Comparison of ENCODE assay signal across 1 cellular context in the genomic region with DNA sequence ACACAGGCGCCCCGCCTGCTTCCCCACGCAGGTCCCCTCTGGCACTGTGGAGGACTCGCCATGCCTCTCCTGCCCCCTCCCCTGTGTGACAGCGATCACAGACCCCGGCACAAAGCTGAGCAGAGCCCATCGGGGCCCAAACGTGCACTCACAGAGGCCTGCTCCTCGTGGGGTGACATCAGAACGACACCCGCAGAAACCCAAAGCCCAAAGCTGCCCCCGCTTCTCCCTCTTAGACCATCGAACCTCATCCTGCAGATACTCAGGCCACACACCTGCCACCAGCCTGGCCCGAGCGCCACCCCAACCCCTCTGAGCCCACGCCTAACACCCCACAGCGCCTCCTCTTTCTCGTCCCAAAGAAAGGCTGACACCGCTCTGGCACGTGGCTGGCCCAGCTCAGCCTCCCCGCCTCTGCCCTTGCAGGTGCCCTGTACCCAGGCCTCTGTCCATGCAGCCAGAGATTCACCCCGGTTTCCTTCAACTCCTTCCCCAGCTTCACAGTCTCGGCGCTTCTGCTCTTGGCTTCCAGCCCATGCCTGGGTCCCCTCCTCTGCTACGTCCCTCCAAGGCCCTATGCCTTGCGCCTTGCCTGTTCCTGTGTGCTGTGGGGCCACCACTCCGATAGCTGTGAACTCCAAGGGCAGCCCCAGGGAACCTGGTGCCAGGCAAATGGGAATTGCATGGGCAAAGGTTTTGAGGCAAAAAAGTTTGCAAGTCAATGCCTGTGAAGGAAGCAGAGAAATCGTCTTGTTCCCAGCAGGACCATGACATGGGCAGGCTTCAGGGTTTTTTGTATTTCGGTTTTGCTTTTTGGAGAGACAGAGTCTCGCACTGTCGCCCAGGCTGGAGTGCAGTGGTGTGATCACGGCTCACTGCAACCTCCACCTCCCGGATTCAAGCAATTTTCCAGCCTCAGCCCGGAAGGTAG.
TF ChIP-seq lines count a peak whose summit lies in the region.

No MANE protein-coding gene starts in this region.

TF ChIP-seq in HepG2, 621 proteins besides CTCF, POLR2A, EP300 and RAD21 (continues in another document):
- no peak for TF ChIP-seq ZFP90 (CRISPR knock-in tag; IDR thresholded peaks at IDR 0.05; ENCODE audit: borderline replicate concordance)
- TF ChIP-seq HOXA5 (CRISPR knock-in tag; IDR thresholded peaks at IDR 0.05): no peak
- TF ChIP-seq HNF4G (IDR thresholded peaks at IDR 0.05; ENCODE audit: borderline replicate concordance, low read depth, low read length): no peak
- TF ChIP-seq HNF4G (CRISPR knock-in tag; IDR thresholded peaks at IDR 0.05; ENCODE audit: borderline replicate concordance, low read depth): peak; percentile 15; the same call in 1 of the 2 replicates
- TF ChIP-seq HNRNPLL (IDR thresholded peaks at IDR 0.05; ENCODE audit: low read depth, low read length, poor library complexity, severe bottlenecking): peak; percentile 62
- no peak for TF ChIP-seq TOPORS (CRISPR knock-in tag; IDR thresholded peaks at IDR 0.05)
- no peak for TF ChIP-seq ZNF652 (CRISPR knock-in tag; IDR thresholded peaks at IDR 0.05; ENCODE audit: borderline replicate concordance, low read depth)
- no peak for TF ChIP-seq HIVEP1 (CRISPR knock-in tag; IDR thresholded peaks at IDR 0.05)
- TF ChIP-seq HNRNPUL1 (IDR thresholded peaks at IDR 0.05; ENCODE audit: low read depth, low read length): no peak
- TF ChIP-seq ZFX (CRISPR knock-in tag; IDR thresholded peaks at IDR 0.05; ENCODE audit: low read depth): peak; percentile 67; the same call in 1 of the 2 replicates
- no peak for TF ChIP-seq ZNF878 (CRISPR knock-in tag; IDR thresholded peaks at IDR 0.05)
- 0 out of 2 replicates have a peak, but pooled peaks have one; percentile 43 for TF ChIP-seq ZNF33B (CRISPR knock-in tag; IDR thresholded peaks at IDR 0.05)
- 0 out of 2 replicates have a peak, but pooled peaks have one; percentile 52 for TF ChIP-seq ZC3H13 (CRISPR knock-in tag; IDR thresholded peaks at IDR 0.05)
- 0 out of 2 replicates have a peak, but pooled peaks have one; percentile 33 for TF ChIP-seq ZBTB7A (CRISPR knock-in tag; IDR thresholded peaks at IDR 0.05)
- peak; percentile 32; the same call in 1 of the 2 replicates for TF ChIP-seq MYC (CRISPR knock-in tag; IDR thresholded peaks at IDR 0.05; ENCODE audit: borderline replicate concordance)
- TF ChIP-seq SNAI1 (CRISPR knock-in tag; IDR thresholded peaks at IDR 0.05; ENCODE audit: borderline replicate concordance): 0 out of 2 replicates have a peak, but pooled peaks have one; percentile 44
- no peak for TF ChIP-seq FOXJ3 (CRISPR knock-in tag; IDR thresholded peaks at IDR 0.05; ENCODE audit: borderline replicate concordance)
- TF ChIP-seq, protein P1, sequence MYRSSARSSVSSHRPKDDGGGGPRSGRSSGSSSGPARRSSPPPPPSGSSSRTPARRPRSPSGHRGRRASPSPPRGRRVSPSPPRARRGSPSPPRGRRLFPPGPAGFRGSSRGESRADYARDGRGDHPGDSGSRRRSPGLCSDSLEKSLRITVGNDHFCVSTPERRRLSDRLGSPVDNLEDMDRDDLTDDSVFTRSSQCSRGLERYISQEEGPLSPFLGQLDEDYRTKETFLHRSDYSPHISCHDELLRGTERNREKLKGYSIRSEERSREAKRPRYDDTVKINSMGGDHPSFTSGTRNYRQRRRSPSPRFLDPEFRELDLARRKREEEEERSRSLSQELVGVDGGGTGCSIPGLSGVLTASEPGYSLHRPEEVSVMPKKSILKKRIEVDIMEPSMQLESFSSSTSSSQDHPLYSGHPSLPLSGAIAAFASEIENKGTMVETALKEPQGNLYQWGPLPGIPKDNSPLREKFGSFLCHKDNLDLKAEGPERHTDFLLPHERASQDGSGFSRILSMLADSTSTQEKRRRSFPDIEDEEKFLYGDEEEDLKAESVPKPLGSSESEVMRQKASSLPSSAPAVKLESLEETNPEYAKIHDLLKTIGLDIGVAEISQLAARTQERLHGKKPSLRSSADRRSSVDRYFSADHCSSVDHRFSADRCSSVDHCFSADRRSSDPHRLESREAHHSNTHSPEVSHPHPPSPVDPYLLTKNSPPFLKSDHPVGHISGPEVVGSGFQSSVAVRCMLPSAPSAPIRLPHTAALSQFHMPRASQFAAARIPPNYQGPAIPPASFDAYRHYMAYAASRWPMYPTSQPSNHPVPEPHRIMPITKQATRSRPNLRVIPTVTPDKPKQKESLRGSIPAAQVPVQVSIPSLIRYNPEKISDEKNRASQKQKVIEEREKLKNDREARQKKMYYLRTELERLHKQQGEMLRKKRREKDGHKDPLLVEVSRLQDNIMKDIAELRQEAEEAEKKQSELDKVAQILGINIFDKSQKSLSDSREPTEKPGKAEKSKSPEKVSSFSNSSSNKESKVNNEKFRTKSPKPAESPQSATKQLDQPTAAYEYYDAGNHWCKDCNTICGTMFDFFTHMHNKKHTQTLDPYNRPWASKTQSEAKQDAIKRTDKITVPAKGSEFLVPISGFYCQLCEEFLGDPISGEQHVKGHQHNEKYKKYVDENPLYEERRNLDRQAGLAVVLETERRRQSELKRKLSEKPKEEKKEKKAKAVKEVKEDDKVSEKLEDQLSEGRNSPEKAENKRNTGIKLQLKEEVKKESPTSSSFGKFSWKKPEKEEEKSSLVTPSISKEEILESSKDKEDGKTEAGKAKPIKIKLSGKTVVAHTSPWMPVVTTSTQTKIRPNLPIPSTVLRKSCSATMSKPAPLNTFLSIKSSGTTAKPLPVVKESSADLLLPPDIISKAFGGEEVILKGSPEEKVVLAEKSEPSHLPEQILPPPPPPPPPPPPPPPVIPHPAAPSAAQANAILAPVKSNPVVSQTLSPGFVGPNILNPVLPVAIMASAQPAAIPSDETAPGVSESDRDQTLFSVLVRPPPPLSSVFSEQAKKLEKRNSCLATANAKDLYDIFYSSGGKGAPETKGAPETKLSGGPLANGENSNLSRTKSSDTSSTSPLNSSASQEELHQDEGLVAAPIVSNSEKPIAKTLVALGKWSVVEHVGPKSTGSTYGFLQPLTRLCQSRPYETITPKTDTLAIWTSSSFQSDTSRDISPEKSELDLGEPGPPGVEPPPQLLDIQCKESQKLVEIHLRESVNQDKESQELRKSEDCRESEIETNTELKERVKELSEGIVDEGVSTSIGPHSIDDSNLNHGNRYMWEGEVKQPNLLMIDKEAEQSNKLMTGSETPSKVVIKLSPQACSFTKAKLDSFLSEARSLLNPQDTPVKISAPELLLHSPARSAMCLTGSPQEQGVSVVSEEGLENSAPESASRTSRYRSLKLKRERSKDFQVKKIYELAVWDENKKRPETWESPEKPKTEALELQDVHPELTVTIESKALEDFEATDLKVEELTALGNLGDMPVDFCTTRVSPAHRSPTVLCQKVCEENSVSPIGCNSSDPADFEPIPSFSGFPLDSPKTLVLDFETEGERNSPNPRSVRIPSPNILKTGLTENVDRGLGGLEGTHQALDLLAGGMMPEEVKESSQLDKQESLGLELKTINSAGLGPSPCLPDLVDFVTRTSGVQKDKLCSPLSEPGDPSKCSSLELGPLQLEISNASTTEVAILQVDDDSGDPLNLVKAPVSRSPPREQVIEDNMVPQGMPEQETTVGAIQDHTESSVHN (CRISPR knock-in tag; IDR thresholded peaks at IDR 0.05): no peak
- TF ChIP-seq ZIK1 (CRISPR knock-in tag; IDR thresholded peaks at IDR 0.05; ENCODE audit: borderline replicate concordance, low read depth): no peak
- TF ChIP-seq SP5 (CRISPR knock-in tag; IDR thresholded peaks at IDR 0.05; ENCODE audit: borderline replicate concordance, low read depth): no peak
- TF ChIP-seq ZNF773 (CRISPR knock-in tag; IDR thresholded peaks at IDR 0.05; ENCODE audit: borderline replicate concordance): no peak
- no peak for TF ChIP-seq FOXC1 (CRISPR knock-in tag; IDR thresholded peaks at IDR 0.05; ENCODE audit: borderline replicate concordance)
- TF ChIP-seq SMARCE1 (IDR thresholded peaks at IDR 0.05; ENCODE audit: borderline replicate concordance): no peak
- no peak for TF ChIP-seq ZNF30 (CRISPR knock-in tag; IDR thresholded peaks at IDR 0.05)
- TF ChIP-seq ERF (CRISPR knock-in tag; IDR thresholded peaks at IDR 0.05): no peak
- TF ChIP-seq SUZ12 (IDR thresholded peaks at IDR 0.05; ENCODE audit: low read depth, low read length): no peak
- TF ChIP-seq HMGA1 (CRISPR knock-in tag; conservative IDR thresholded peaks at IDR 0.05): no peak
- TF ChIP-seq ZNF879 (CRISPR knock-in tag; IDR thresholded peaks at IDR 0.05): no peak
- 0 out of 2 replicates have a peak, but pooled peaks have one; percentile 25 for TF ChIP-seq ZMAT3 (CRISPR knock-in tag; conservative IDR thresholded peaks at IDR 0.05)
- TF ChIP-seq RNF2 (conservative IDR thresholded peaks at IDR 0.05; ENCODE audit: low read depth): peak; percentile 67; the same call in 1 of the 2 replicates
- TF ChIP-seq, protein P2, sequence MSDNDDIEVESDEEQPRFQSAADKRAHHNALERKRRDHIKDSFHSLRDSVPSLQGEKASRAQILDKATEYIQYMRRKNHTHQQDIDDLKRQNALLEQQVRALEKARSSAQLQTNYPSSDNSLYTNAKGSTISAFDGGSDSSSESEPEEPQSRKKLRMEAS (IDR thresholded peaks at IDR 0.05): peak; percentile 39; the same call in 1 of the 2 replicates
- no peak for TF ChIP-seq ETV6 (CRISPR knock-in tag; conservative IDR thresholded peaks at IDR 0.05)
- peak; percentile 66 for TF ChIP-seq ZFY (CRISPR knock-in tag; IDR thresholded peaks at IDR 0.05)
- TF ChIP-seq ZNF142 (CRISPR knock-in tag; IDR thresholded peaks at IDR 0.05): no peak
- TF ChIP-seq ZKSCAN5 (CRISPR knock-in tag; IDR thresholded peaks at IDR 0.05): no peak
- 0 out of 2 replicates have a peak, but pooled peaks have one; percentile 60 for TF ChIP-seq ZNF567 (CRISPR knock-in tag; IDR thresholded peaks at IDR 0.05; ENCODE audit: borderline replicate concordance)
- TF ChIP-seq PRDM4 (CRISPR knock-in tag; IDR thresholded peaks at IDR 0.05; ENCODE audit: borderline replicate concordance): no peak
- TF ChIP-seq ZNF383 (CRISPR knock-in tag; IDR thresholded peaks at IDR 0.05; ENCODE audit: borderline replicate concordance): no peak
- peak; percentile 28; the same call in 1 of the 2 replicates for TF ChIP-seq SAP130 (CRISPR knock-in tag; IDR thresholded peaks at IDR 0.05; ENCODE audit: low read depth)
- TF ChIP-seq ZBTB33 (CRISPR knock-in tag; IDR thresholded peaks at IDR 0.05): 0 out of 2 replicates have a peak, but pooled peaks have one; percentile 1
- no peak for TF ChIP-seq ZNF343 (CRISPR knock-in tag; IDR thresholded peaks at IDR 0.05)
- no peak for TF ChIP-seq ZNF709 (CRISPR knock-in tag; IDR thresholded peaks at IDR 0.05)
